8 cellular contexts compared by ENCODE assay signal in genomic region chr17:50950002-50950877, GRCh38.
DNase-seq lines count a peak whose midpoint lies in the region; ATAC-seq and TF ChIP-seq lines count a peak whose summit lies in the region.

No MANE protein-coding gene starts in this region.

- H2BK5ac ChIP-seq in mesendoderm (ENCODE audit: low read length): no peak overlapping the region

- H3K23ac ChIP-seq in mesendoderm (ENCODE audit: low read length): no peak overlapping the region

- H2BK120ac ChIP-seq in mesendoderm (ENCODE audit: low read depth, low read length): no peak overlapping the region

- H3K27me3 ChIP-seq in endocrine pancreas (ENCODE audit: control insufficient read depth, insufficient read depth, low read length) (no peaks in the 10 kb centered on the region), mesendoderm (ENCODE audit: insufficient read depth, low read length, poor library complexity) (no peaks in the 10 kb centered on the region)

- H3K4me1 ChIP-seq in endocrine pancreas (ENCODE audit: control insufficient read depth, insufficient read depth, low read length) (no peaks in the 10 kb centered on the region), mesendoderm (ENCODE audit: control insufficient read depth, low read depth, low read length) (peaks cover 5% of the 10 kb centered on the region)

- no peak overlapping the region for H3K27ac ChIP-seq in mesendoderm (ENCODE audit: low read depth, low read length)

- H2AK5ac ChIP-seq in mesendoderm (ENCODE audit: low read length): no peak overlapping the region

- CTCF ChIA-PET in Calu3 (lab: Charles Lee): interaction anchor here (0.6 to 4.0 kb wide), 9 partner anchors 35 to 168 kb away, joined by 3 to 68 read pairs (median 4); partner anchors contain the start of gene TOB1
- CTCF ChIA-PET in activated CD8-positive, alpha-beta T cell treated with anti-CD3 and anti-CD28 coated beads, Interleukin-2, amount 10 ng/mL, durations not matched to agents 7 days and 5 days (lab: Charles Lee): interaction anchor here (0.8 to 15.6 kb wide), 8 partner anchors 10 to 167 kb away, joined by 3 to 351 read pairs (median 5); partner anchors contain the start of gene TOB1

- H3K4ac ChIP-seq in mesendoderm (ENCODE audit: low read depth, low read length): no peak overlapping the region

- no peak overlapping the region for H3K4me2 ChIP-seq in mesendoderm (ENCODE audit: low read length)

- H3K9ac ChIP-seq in endocrine pancreas (ENCODE audit: control insufficient read depth, insufficient read depth, low read length) (peak overlapping the region; percentile 56), mesendoderm (ENCODE audit: low read length) (peak overlapping the region; percentile 33)

- no peaks in the 10 kb centered on the region for H3K36me3 ChIP-seq in endocrine pancreas (ENCODE audit: control insufficient read depth, insufficient read depth, low read length)
- no peaks in the 10 kb centered on the region for H3K36me3 ChIP-seq in mesendoderm (ENCODE audit: control insufficient read depth, insufficient read depth, low read length)

- H3K79me2 ChIP-seq in mesendoderm (ENCODE audit: control insufficient read depth, insufficient read depth, low read length): no peaks in the 10 kb centered on the region

- WGBS in mesendoderm (ENCODE audit: extremely low coverage, insufficient coverage, low lambda C conversion rate): no CpG with 5 or more reads among the region's 25 CpGs

- no peak overlapping the region for H4K5ac ChIP-seq in mesendoderm (ENCODE audit: low read length)

- no peak overlapping the region for H4K8ac ChIP-seq in mesendoderm (ENCODE audit: low read depth, low read length)

- no peak overlapping the region for H2BK15ac ChIP-seq in mesendoderm (replicated peaks; ENCODE audit: low read depth)

- H3K9me3 Mint-ChIP-seq in Calu3 (ENCODE audit: low read depth, unreplicated experiment): no peaks in the 10 kb centered on the region
- no peaks in the 10 kb centered on the region for H3K9me3 Mint-ChIP-seq in activated CD8-positive, alpha-beta T cell treated with anti-CD3 and anti-CD28 coated beads, Interleukin-2, amount 10 ng/mL, durations not matched to agents 7 days and 5 days (ENCODE audit: insufficient read depth)

- BruUV-seq in Calu3 (replicated peaks; lab: Mats Ljungman, UMichigan): no TSS peak

- peak overlapping the region; percentile 44 for H3K56ac ChIP-seq in mesendoderm (ENCODE audit: low read length)

- peak; percentile 94 for TF ChIP-seq CTCF in Calu3 (IDR thresholded peaks at IDR 0.05; ENCODE audit: unreplicated experiment)

- no peaks in the 10 kb centered on the region for H3K27me3 Mint-ChIP-seq in Calu3 (ENCODE audit: unreplicated experiment)
- H3K27me3 Mint-ChIP-seq in activated CD8-positive, alpha-beta T cell treated with anti-CD3 and anti-CD28 coated beads, Interleukin-2, amount 10 ng/mL, durations not matched to agents 7 days and 5 days (ENCODE audit: low read depth): no peaks in the 10 kb centered on the region

- POLR2A ChIA-PET in activated CD8-positive, alpha-beta T cell treated with anti-CD3 and anti-CD28 coated beads, Interleukin-2, amount 10 ng/mL, durations not matched to agents 7 days and 5 days (lab: Charles Lee): interaction anchor here (13.9 kb wide), 1 partner anchor 85 kb away, joined by 163 read pairs; the partner anchor contains the start of gene TOB1

- H3K79me1 ChIP-seq in mesendoderm (ENCODE audit: low read length): no peaks in the 10 kb centered on the region

- H3K18ac ChIP-seq in mesendoderm (ENCODE audit: low read length): peak overlapping the region; percentile 2

- intact Hi-C loops in Calu3 (cut with micrococcal nuclease; ENCODE audit: unreplicated experiment): loop anchor here (1.0 to 10.0 kb wide), 4 partner anchors 46 to 405 kb away; partner anchors contain the start of gene SPATA20

- peak overlapping the region; percentile 19 for H3K27ac Mint-ChIP-seq in Calu3 (ENCODE audit: unreplicated experiment)
- no peak overlapping the region for H3K27ac Mint-ChIP-seq in activated CD8-positive, alpha-beta T cell treated with anti-CD3 and anti-CD28 coated beads, Interleukin-2, amount 10 ng/mL, durations not matched to agents 7 days and 5 days

- peak overlapping the region; percentile 26 for H3K4me3 Mint-ChIP-seq in Calu3 (ENCODE audit: low read depth, unreplicated experiment)
- no peak overlapping the region for H3K4me3 Mint-ChIP-seq in activated CD8-positive, alpha-beta T cell treated with anti-CD3 and anti-CD28 coated beads, Interleukin-2, amount 10 ng/mL, durations not matched to agents 7 days and 5 days

- peaks cover 31% of the 10 kb centered on the region for H3K36me3 Mint-ChIP-seq in Calu3 (ENCODE audit: insufficient read depth, unreplicated experiment)
- no peaks in the 10 kb centered on the region for H3K36me3 Mint-ChIP-seq in activated CD8-positive, alpha-beta T cell treated with anti-CD3 and anti-CD28 coated beads, Interleukin-2, amount 10 ng/mL, durations not matched to agents 7 days and 5 days (ENCODE audit: low read depth)

- H3K9me3 ChIP-seq in endocrine pancreas (ENCODE audit: control insufficient read depth, low read length): no peaks in the 10 kb centered on the region

- H3K4me3 ChIP-seq in endocrine pancreas (ENCODE audit: control insufficient read depth, insufficient read depth, low read length) (no peak overlapping the region), mesendoderm (ENCODE audit: low read length) (no peak overlapping the region)

- peak; percentile 89 for DNase-seq in Calu3
- DNase-seq in NCI-H774 (lab: John Stamatoyannopoulos, UW): peak; percentile 54
- DNase-seq in activated CD8-positive, alpha-beta T cell treated with anti-CD3 and anti-CD28 coated beads, Interleukin-2, amount 10 ng/mL, durations not matched to agents 7 days and 5 days: peak; percentile 59
- peak; percentile 76 for DNase-seq in mesendoderm
- DNase-seq in stimulated activated CD8-positive, alpha-beta memory T cell treated with anti-CD3 and anti-CD28 coated beads, Interleukin-4, amount 100 ng/mL, for 24 hours (ENCODE audit: low read depth): peak; percentile 26

- ATAC-seq in HG02798 (IDR thresholded peaks at IDR 0.05; ENCODE audit: poor library complexity, unreplicated experiment): peak; percentile 51
- peak; percentile 74 for ATAC-seq in activated CD8-positive, alpha-beta T cell treated with anti-CD3 and anti-CD28 coated beads, Interleukin-2, amount 10 ng/mL, durations not matched to agents 7 days and 5 days
- ATAC-seq in HG03469 (IDR thresholded peaks at IDR 0.05; ENCODE audit: unreplicated experiment): no peak

- H3K4me1 Mint-ChIP-seq in Calu3 (ENCODE audit: low read depth, unreplicated experiment): peaks cover 58% of the 10 kb centered on the region
- peaks cover 51% of the 10 kb centered on the region for H3K4me1 Mint-ChIP-seq in activated CD8-positive, alpha-beta T cell treated with anti-CD3 and anti-CD28 coated beads, Interleukin-2, amount 10 ng/mL, durations not matched to agents 7 days and 5 days (ENCODE audit: low read depth)

Comparison
In these comparisons a context has a peak if more than half of its experiments do, and no peak if none do; other contexts are left out.
1. DNase-seq: peak in every context shown above with its lines; median percentile 89 in Calu3; 76 in mesendoderm; 59 in activated CD8-positive, alpha-beta T cell treated with anti-CD3 and anti-CD28 coated beads, Interleukin-2, amount 10 ng/mL, durations not matched to agents 7 days and 5 days; 54 in NCI-H774; 26 in stimulated activated CD8-positive, alpha-beta memory T cell treated with anti-CD3 and anti-CD28 coated beads, Interleukin-4, amount 100 ng/mL, for 24 hours.